ENCODE assay signal across 1 cellular context in the genomic region with DNA sequence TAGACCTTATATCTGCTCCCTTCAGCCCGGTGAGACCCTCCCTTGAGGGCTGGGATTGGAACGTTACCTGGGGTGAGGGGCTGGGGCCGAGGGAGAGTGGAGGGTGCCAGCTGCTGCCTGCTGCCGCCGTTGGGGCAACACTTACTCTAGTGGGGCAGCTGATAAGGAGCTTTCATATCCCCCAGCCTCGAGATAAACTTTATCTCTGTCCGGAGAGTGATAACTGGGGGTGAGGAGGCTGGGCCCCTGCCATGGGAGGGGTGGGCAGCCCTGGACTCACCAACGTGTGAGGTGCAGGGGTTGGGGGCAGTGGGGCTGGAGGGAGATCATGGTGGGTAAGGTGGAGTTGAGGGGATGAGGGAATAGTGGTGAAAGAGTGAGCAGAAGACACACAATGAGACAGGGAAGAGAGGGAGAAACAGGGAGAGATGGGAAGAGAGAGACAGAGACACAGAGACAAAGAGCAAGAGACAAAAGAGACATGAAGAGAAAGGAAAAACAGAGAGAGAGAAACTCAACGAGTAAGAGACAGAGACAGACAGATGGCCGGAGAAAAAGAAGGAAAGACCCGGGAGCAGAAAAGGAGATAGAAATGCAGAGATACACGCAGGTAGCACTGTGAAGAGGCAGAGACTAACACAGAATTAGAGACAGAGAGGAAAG.
TF ChIP-seq lines count a peak whose summit lies in the region.

No MANE protein-coding gene starts in this region.

TF ChIP-seq in K562, 482 proteins besides CTCF, POLR2A, EP300 and RAD21 (continues in another document):
- TF ChIP-seq ZNF511 (CRISPR knock-in tag; IDR thresholded peaks at IDR 0.05) (no peak), DPF2 (IDR thresholded peaks at IDR 0.05) (peak; percentile 31; the same call in 1 of the 2 replicates), PYGO2 (tag; IDR thresholded peaks at IDR 0.05) (no peak), OTX1 (CRISPR knock-in tag; IDR thresholded peaks at IDR 0.05) (no peak), SMARCE1 (IDR thresholded peaks at IDR 0.05) (0 out of 2 replicates have a peak, but pooled peaks have one; percentile 9), KDM2B (CRISPR knock-in tag; IDR thresholded peaks at IDR 0.05) (no peak), BDP1 (IDR thresholded peaks at IDR 0.05; ENCODE audit: insufficient read depth, insufficient read length) (no peak), TRIM28 (IDR thresholded peaks at IDR 0.05) (no peak), RBFOX2 (IDR thresholded peaks at IDR 0.05; ENCODE audit: low read depth, low read length) (0 out of 2 replicates have a peak, but pooled peaks have one; percentile 23), MCM7 (IDR thresholded peaks at IDR 0.05) (0 out of 4 replicates have a peak, but pooled peaks of 1 of the 2 experiments have one; percentile 66), ZNF436 (CRISPR knock-in tag; IDR thresholded peaks at IDR 0.05) (no peak), ARID1B (IDR thresholded peaks at IDR 0.05) (peak; percentile 29; the same call in 1 of the 2 replicates), PHB (CRISPR knock-in tag; IDR thresholded peaks at IDR 0.05) (no peak), SMC3 (conservative IDR thresholded peaks at IDR 0.05; ENCODE audit: insufficient read depth, low read depth, low read length) (no peak), ZKSCAN1 (IDR thresholded peaks at IDR 0.05; ENCODE audit: low read depth, low read length) (no peak), ZFP36 (IDR thresholded peaks at IDR 0.05; ENCODE audit: low read depth, low read length, partially characterized antibody) (no peak), JUN (IDR thresholded peaks at IDR 0.05; ENCODE audit: borderline replicate concordance, low read depth, low read length) (no peak), JUN (CRISPR knock-in tag; IDR thresholded peaks at IDR 0.05; ENCODE audit: borderline replicate concordance) (no peak), POU5F1 (IDR thresholded peaks at IDR 0.05; ENCODE audit: borderline replicate concordance, low read depth, low read length, partially characterized antibody) (no peak), BRF2 (IDR thresholded peaks at IDR 0.05; ENCODE audit: borderline replicate concordance, insufficient read depth, insufficient read length) (no peak), MTA2 (IDR thresholded peaks at IDR 0.05; ENCODE audit: low read depth) (0 out of 2 replicates have a peak, but pooled peaks have one; percentile 27), PRMT5 (CRISPR knock-in tag; IDR thresholded peaks at IDR 0.05) (no peak), MAFF (IDR thresholded peaks at IDR 0.05; ENCODE audit: low read length) (no peak), ZNF232 (CRISPR knock-in tag; IDR thresholded peaks at IDR 0.05) (no peak), TAF7 (tag; IDR thresholded peaks at IDR 0.05) (0 out of 2 replicates have a peak, but pooled peaks have one; percentile 12), MLLT1 (IDR thresholded peaks at IDR 0.05) (peak; percentile 59 to 85; a peak in 2 of 4 replicates), IRF1 (CRISPR knock-in tag; IDR thresholded peaks at IDR 0.05; ENCODE audit: borderline replicate concordance) (no peak), TAF1 (IDR thresholded peaks at IDR 0.05; ENCODE audit: control insufficient read depth, extremely low read depth, insufficient read depth, low read length, severe bottlenecking) (no peak), NKRF (IDR thresholded peaks at IDR 0.05; ENCODE audit: borderline replicate concordance) (0 out of 2 replicates have a peak, but pooled peaks have one; percentile 17), CC2D1A (IDR thresholded peaks at IDR 0.05) (no peak; the same call in 1 of the 2 replicates), ZNF197 (CRISPR knock-in tag; IDR thresholded peaks at IDR 0.05; ENCODE audit: low read depth) (no peak), NFXL1 (CRISPR knock-in tag; IDR thresholded peaks at IDR 0.05) (no peak), STAT5A (IDR thresholded peaks at IDR 0.05; ENCODE audit: borderline replicate concordance, low read length) (no peak), ELF4 (CRISPR knock-in tag; IDR thresholded peaks at IDR 0.05) (peak; percentile 66; the same call in 1 of the 2 replicates), BCOR (IDR thresholded peaks at IDR 0.05) (0 out of 2 replicates have a peak, but pooled peaks have one; percentile 4), ARID3B (CRISPR knock-in tag; IDR thresholded peaks at IDR 0.05; ENCODE audit: borderline replicate concordance) (no peak), NCOA1 (IDR thresholded peaks at IDR 0.05; ENCODE audit: low read depth) (0 out of 2 replicates have a peak, but pooled peaks have one; percentile 11), MAZ (CRISPR knock-in tag; conservative IDR thresholded peaks at IDR 0.05 in 1 of 2, IDR thresholded peaks at IDR 0.05 in 1 of 2) (no peak), CHD4 (IDR thresholded peaks at IDR 0.05; ENCODE audit: insufficient read depth, insufficient replicate concordance, low read depth, low read length, poor library complexity, severe bottlenecking) (no peak), FOXK2 (conservative IDR thresholded peaks at IDR 0.05 in 1 of 2, IDR thresholded peaks at IDR 0.05 in 1 of 2; ENCODE audit: low read depth in 2 of 2) (0 out of 4 replicates have a peak, but pooled peaks of 1 of the 2 experiments have one; percentile 12), HBP1 (CRISPR knock-in tag; IDR thresholded peaks at IDR 0.05) (0 out of 2 replicates have a peak, but pooled peaks have one; percentile 64), SPI1 (IDR thresholded peaks at IDR 0.05; ENCODE audit: borderline replicate concordance, low read depth, low read length) (no peak), NBN (IDR thresholded peaks at IDR 0.05; ENCODE audit: low read depth) (no peak), HOXB6 (CRISPR knock-in tag; IDR thresholded peaks at IDR 0.05; ENCODE audit: borderline replicate concordance) (no peak), PHB2 (IDR thresholded peaks at IDR 0.05; ENCODE audit: low read depth) (0 out of 2 replicates have a peak, but pooled peaks have one; percentile 20)
- TF ChIP-seq, protein P1, sequence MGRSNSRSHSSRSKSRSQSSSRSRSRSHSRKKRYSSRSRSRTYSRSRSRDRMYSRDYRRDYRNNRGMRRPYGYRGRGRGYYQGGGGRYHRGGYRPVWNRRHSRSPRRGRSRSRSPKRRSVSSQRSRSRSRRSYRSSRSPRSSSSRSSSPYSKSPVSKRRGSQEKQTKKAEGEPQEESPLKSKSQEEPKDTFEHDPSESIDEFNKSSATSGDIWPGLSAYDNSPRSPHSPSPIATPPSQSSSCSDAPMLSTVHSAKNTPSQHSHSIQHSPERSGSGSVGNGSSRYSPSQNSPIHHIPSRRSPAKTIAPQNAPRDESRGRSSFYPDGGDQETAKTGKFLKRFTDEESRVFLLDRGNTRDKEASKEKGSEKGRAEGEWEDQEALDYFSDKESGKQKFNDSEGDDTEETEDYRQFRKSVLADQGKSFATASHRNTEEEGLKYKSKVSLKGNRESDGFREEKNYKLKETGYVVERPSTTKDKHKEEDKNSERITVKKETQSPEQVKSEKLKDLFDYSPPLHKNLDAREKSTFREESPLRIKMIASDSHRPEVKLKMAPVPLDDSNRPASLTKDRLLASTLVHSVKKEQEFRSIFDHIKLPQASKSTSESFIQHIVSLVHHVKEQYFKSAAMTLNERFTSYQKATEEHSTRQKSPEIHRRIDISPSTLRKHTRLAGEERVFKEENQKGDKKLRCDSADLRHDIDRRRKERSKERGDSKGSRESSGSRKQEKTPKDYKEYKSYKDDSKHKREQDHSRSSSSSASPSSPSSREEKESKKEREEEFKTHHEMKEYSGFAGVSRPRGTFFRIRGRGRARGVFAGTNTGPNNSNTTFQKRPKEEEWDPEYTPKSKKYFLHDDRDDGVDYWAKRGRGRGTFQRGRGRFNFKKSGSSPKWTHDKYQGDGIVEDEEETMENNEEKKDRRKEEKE (IDR thresholded peaks at IDR 0.05; ENCODE audit: borderline replicate concordance in 1 of 2, control insufficient read depth in 1 of 2, low read depth in 2 of 2, low read length in 1 of 2), result peak in 1 of 2 experiments; percentile 50; a peak in 1 of 4 replicates
- TF ChIP-seq, protein P2, sequence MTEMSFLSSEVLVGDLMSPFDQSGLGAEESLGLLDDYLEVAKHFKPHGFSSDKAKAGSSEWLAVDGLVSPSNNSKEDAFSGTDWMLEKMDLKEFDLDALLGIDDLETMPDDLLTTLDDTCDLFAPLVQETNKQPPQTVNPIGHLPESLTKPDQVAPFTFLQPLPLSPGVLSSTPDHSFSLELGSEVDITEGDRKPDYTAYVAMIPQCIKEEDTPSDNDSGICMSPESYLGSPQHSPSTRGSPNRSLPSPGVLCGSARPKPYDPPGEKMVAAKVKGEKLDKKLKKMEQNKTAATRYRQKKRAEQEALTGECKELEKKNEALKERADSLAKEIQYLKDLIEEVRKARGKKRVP (CRISPR knock-in tag; IDR thresholded peaks at IDR 0.05), result no peak
- TF ChIP-seq, protein P3, sequence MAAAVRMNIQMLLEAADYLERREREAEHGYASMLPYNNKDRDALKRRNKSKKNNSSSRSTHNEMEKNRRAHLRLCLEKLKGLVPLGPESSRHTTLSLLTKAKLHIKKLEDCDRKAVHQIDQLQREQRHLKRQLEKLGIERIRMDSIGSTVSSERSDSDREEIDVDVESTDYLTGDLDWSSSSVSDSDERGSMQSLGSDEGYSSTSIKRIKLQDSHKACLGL (CRISPR knock-in tag; IDR thresholded peaks at IDR 0.05; ENCODE audit: borderline replicate concordance, poor library complexity, severe bottlenecking), result no peak
